1 cellular context compared by ENCODE assay signal in the genomic region with DNA sequence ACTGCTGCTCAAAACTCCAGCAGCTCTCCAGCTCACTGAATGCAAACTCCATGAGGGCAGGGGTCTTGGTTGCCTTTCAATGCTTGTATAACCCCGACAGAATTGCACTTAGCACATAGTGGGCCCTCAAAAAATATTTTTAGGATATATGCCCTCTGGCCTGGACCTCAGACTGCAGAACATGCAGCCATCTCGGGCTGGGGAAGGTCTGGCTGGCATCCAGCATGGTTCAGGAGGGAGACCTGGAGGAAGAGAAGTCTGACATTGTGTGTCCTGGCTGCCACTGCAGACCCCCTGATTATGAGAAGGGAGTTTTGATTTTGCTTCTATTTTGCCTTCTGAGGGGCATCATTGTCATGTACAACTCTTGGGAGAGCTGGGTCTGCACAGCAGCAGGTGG.
TF ChIP-seq lines count a peak whose summit lies in the region.

No MANE protein-coding gene starts in this region.

TF ChIP-seq in IMR-90, 13 proteins besides CTCF, POLR2A, EP300 and RAD21:
- no peak for TF ChIP-seq MXI1 (IDR thresholded peaks at IDR 0.05; ENCODE audit: borderline replicate concordance, low read depth, low read length)
- TF ChIP-seq SMC3 (IDR thresholded peaks at IDR 0.05; ENCODE audit: low read depth, low read length): no peak
- TF ChIP-seq, protein P1, sequence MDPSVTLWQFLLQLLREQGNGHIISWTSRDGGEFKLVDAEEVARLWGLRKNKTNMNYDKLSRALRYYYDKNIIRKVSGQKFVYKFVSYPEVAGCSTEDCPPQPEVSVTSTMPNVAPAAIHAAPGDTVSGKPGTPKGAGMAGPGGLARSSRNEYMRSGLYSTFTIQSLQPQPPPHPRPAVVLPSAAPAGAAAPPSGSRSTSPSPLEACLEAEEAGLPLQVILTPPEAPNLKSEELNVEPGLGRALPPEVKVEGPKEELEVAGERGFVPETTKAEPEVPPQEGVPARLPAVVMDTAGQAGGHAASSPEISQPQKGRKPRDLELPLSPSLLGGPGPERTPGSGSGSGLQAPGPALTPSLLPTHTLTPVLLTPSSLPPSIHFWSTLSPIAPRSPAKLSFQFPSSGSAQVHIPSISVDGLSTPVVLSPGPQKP (IDR thresholded peaks at IDR 0.05; ENCODE audit: borderline replicate concordance, low read depth, low read length): no peak
- TF ChIP-seq, protein P2, sequence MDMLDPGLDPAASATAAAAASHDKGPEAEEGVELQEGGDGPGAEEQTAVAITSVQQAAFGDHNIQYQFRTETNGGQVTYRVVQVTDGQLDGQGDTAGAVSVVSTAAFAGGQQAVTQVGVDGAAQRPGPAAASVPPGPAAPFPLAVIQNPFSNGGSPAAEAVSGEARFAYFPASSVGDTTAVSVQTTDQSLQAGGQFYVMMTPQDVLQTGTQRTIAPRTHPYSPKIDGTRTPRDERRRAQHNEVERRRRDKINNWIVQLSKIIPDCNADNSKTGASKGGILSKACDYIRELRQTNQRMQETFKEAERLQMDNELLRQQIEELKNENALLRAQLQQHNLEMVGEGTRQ (IDR thresholded peaks at IDR 0.05; ENCODE audit: low read depth, low read length): no peak
- no peak for TF ChIP-seq NFE2L2 (IDR thresholded peaks at IDR 0.05; ENCODE audit: low read depth, low read length)
- no peak for TF ChIP-seq MAZ (IDR thresholded peaks at IDR 0.05; ENCODE audit: borderline replicate concordance, low read depth, low read length)
- TF ChIP-seq CEBPB (IDR thresholded peaks at IDR 0.05; ENCODE audit: low read depth, low read length): no peak
- TF ChIP-seq MAFK (IDR thresholded peaks at IDR 0.05; ENCODE audit: low read depth, low read length): no peak
- TF ChIP-seq CHD1 (IDR thresholded peaks at IDR 0.05; ENCODE audit: low read depth, low read length): no peak
- no peak for TF ChIP-seq RCOR1 (IDR thresholded peaks at IDR 0.05; ENCODE audit: insufficient replicate concordance, low read length)
- TF ChIP-seq RFX5 (IDR thresholded peaks at IDR 0.05; ENCODE audit: low read depth, low read length): no peak
- TF ChIP-seq FOS (IDR thresholded peaks at IDR 0.05; ENCODE audit: low read depth, low read length): no peak
- no peak for TF ChIP-seq BHLHE40 (IDR thresholded peaks at IDR 0.05; ENCODE audit: low read depth, low read length)
